Comparison of ENCODE assay signal across 14 cellular contexts in genomic region chr7:122316467-122317394, GRCh38. TPM values are rescaled to one million over a fixed set of nuclear protein-coding genes. Genes with fewer than 3 reads are reported as not detected.
DNase-seq lines count a peak whose midpoint lies in the region; ATAC-seq and TF ChIP-seq lines count a peak whose summit lies in the region.
"Had no signal": no experiment of that assay in that cellular context is flagged by ENCODE, and none has a peak within 500 bp of the region (broad histone marks: within the 10 kb centered on the region; RNA-seq: fewer than 3 reads in every experiment).

No MANE protein-coding gene starts in this region.

- H3K36me3 Mint-ChIP-seq in Caco-2 (ENCODE audit: insufficient read depth, unreplicated experiment) (no peaks in the 10 kb centered on the region), neural progenitor cell (peaks cover 1% of the 10 kb centered on the region)

- H3K4me2 ChIP-seq in neural progenitor cell: peak overlapping the region; percentile 98

- WGBS in right cardiac atrium: 5% methylated on average over 71 of the region's 71 CpGs

- H3K4me1 ChIP-seq in Caco-2: no peaks in the 10 kb centered on the region
- H3K4me1 ChIP-seq in Panc1 (ENCODE audit: control insufficient read depth, insufficient read depth, low read length): peaks cover 3% of the 10 kb centered on the region; the same call in 1 of the 2 replicates
- no peaks in the 10 kb centered on the region for H3K4me1 ChIP-seq in right cardiac atrium (ENCODE audit: control insufficient read depth, insufficient read depth, low read length)
- H3K4me1 ChIP-seq in neural progenitor cell: peaks cover 60% of the 10 kb centered on the region
- H3K4me1 ChIP-seq in SJCRH30: no peaks in the 10 kb centered on the region

- H3K27ac ChIP-seq in Panc1 (ENCODE audit: low read length) (no peak overlapping the region), right cardiac atrium (ENCODE audit: low read length) (no peak overlapping the region), neural progenitor cell (peak overlapping the region; percentile 96), SJCRH30 (no peak overlapping the region)
- H3K27ac ChIP-seq: C4-2B, epithelial cell of prostate had no signal

- no peaks in the 10 kb centered on the region for H3K27me3 ChIP-seq in Caco-2 (replicated peaks; ENCODE audit: control insufficient read depth, insufficient read depth, low read length)
- peaks cover 44% of the 10 kb centered on the region for H3K27me3 ChIP-seq in Panc1 (ENCODE audit: control insufficient read depth, insufficient read depth, low read length)
- peaks cover 3% of the 10 kb centered on the region for H3K27me3 ChIP-seq in right cardiac atrium (ENCODE audit: control insufficient read depth, insufficient read depth)
- no peaks in the 10 kb centered on the region for H3K27me3 ChIP-seq in neural progenitor cell
- H3K27me3 ChIP-seq in SJCRH30: peaks cover 18% of the 10 kb centered on the region; the same call in 1 of the 2 replicates

- ATAC-seq in Panc1 (peak; percentile 74; the same call in 1 of the 2 replicates), right cardiac atrium (peak; percentile 29 to 51)
- ATAC-seq: naive thymus-derived CD8-positive, alpha-beta T cell had no signal

- no peaks in the 10 kb centered on the region for H3K9me3 Mint-ChIP-seq in Caco-2 (ENCODE audit: unreplicated experiment)
- H3K9me3 Mint-ChIP-seq in neural progenitor cell: peaks cover 13% of the 10 kb centered on the region

- peaks cover 84% of the 10 kb centered on the region for H3F3A ChIP-seq in neural progenitor cell (ENCODE audit: low read depth)

- no peak for TF ChIP-seq CTCF in Caco-2 (IDR thresholded peaks at IDR 0.05; ENCODE audit: insufficient read depth in 1 of 2, low read depth in 1 of 2, low read length in 1 of 2, severe bottlenecking in 1 of 2, unreplicated experiment in 1 of 2)
- TF ChIP-seq CTCF in Panc1 (IDR thresholded peaks at IDR 0.05): no peak
- no peak for TF ChIP-seq CTCF in neural progenitor cell (IDR thresholded peaks at IDR 0.05)

- H3K27me3 Mint-ChIP-seq in Caco-2 (ENCODE audit: insufficient read depth, unreplicated experiment): peaks cover 22% of the 10 kb centered on the region
- peaks cover 27% of the 10 kb centered on the region for H3K27me3 Mint-ChIP-seq in neural progenitor cell (ENCODE audit: insufficient read depth, low read depth)

- CTCF ChIA-PET in Caco-2 (lab: Charles Lee): no interaction called here
- CTCF ChIA-PET in Panc1 (lab: Charles Lee): no interaction called here

- peak overlapping the region; percentile 45 for H3K4me3 Mint-ChIP-seq in Caco-2 (ENCODE audit: unreplicated experiment)
- H3K4me3 Mint-ChIP-seq in neural progenitor cell: peak overlapping the region; percentile 71
- H3K4me3 Mint-ChIP-seq: naive thymus-derived CD8-positive, alpha-beta T cell had no signal

- BruUV-seq in Caco-2 (replicated peaks; lab: Mats Ljungman, UMichigan) (no TSS peak), Panc1 (replicated peaks; lab: Mats Ljungman, UMichigan) (no TSS peak)

- peak overlapping the region; percentile 70 for H3K9ac ChIP-seq in neural progenitor cell

- H3K9me3 ChIP-seq in Caco-2 (no peaks in the 10 kb centered on the region), Panc1 (ENCODE audit: control insufficient read depth, insufficient read depth, low read depth, low read length) (no peaks in the 10 kb centered on the region), right cardiac atrium (ENCODE audit: control insufficient read depth, low read length) (no peaks in the 10 kb centered on the region), neural progenitor cell (ENCODE audit: low read depth) (no peaks in the 10 kb centered on the region), SJCRH30 (replicated peaks) (no peaks in the 10 kb centered on the region)

- no peaks in the 10 kb centered on the region for H3K36me3 ChIP-seq in Caco-2 (ENCODE audit: control insufficient read depth, insufficient read depth, low read length)
- H3K36me3 ChIP-seq in Panc1 (ENCODE audit: control insufficient read depth, insufficient read depth, low read length): no peaks in the 10 kb centered on the region
- H3K36me3 ChIP-seq in neural progenitor cell: no peaks in the 10 kb centered on the region
- no peaks in the 10 kb centered on the region for H3K36me3 ChIP-seq in SJCRH30

- in situ Hi-C loops in Panc1 (cut with HindIII; ENCODE audit: low pct_unique_long_range_greater_than_20kb, low sequenced_read_pairs): no loop called here

- intact Hi-C loops in Caco-2 (cut with micrococcal nuclease; ENCODE audit: unreplicated experiment) (no loop called here), Panc1 (cut with micrococcal nuclease; ENCODE audit: unreplicated experiment) (no loop called here), right cardiac atrium (cut with DNase I) (no loop called here)

- 0 out of 2 replicates have a peak overlapping the region, but pooled peaks have one; percentile 13 for H3K4me3 ChIP-seq in Caco-2 (ENCODE audit: low read depth, low read length)
- peak overlapping the region in 1 of 2 experiments; percentile 17; a peak in 2 of 4 replicates for H3K4me3 ChIP-seq in Panc1 (ENCODE audit: low read depth in 2 of 2, low read length in 2 of 2)
- H3K4me3 ChIP-seq in right cardiac atrium (ENCODE audit: low read length): no peak overlapping the region
- peak overlapping the region; percentile 92 for H3K4me3 ChIP-seq in neural progenitor cell
- H3K4me3 ChIP-seq in SJCRH30: no peak overlapping the region

- H3K27ac Mint-ChIP-seq in Caco-2 (ENCODE audit: unreplicated experiment) (no peak overlapping the region), neural progenitor cell (no peak overlapping the region)

- no peaks in the 10 kb centered on the region for H3K4me1 Mint-ChIP-seq in Caco-2 (ENCODE audit: low read depth, unreplicated experiment)
- H3K4me1 Mint-ChIP-seq in neural progenitor cell: peaks cover 14% of the 10 kb centered on the region

- POLR2A ChIA-PET in Caco-2 (lab: Charles Lee) (no interaction called here), Panc1 (lab: Charles Lee) (interaction anchor here (0.6 kb wide), 1 partner anchor 14 kb away, joined by 3 read pairs; no protein-coding TSS in a partner anchor)

- peak in 1 of 2 experiments; percentile 30 for DNase-seq in Caco-2
- DNase-seq in Panc1 (ENCODE audit: low read depth, low spot score): no peak
- peak in 1 of 3 donors; percentile 51 for DNase-seq in right cardiac atrium
- peak; percentile 91 for DNase-seq in neural progenitor cell (ENCODE audit: low spot score)
- no peak for DNase-seq in NCI-H2081 (lab: John Stamatoyannopoulos, UW)
- DNase-seq in NCI-H1694 (lab: John Stamatoyannopoulos, UW): no peak
- no peak for DNase-seq in T-helper 9 cell
- DNase-seq in SJCRH30: no peak
- DNase-seq: activated CD8-positive, alpha-beta memory T cell treated with anti-CD3 and anti-CD28 coated beads, Interleukin-2, amount 50 U/mL, for 48 hours; naive thymus-derived CD8-positive, alpha-beta T cell; NCI-H69; stimulated activated CD8-positive, alpha-beta memory T cell treated with anti-CD3 and anti-CD28 coated beads, Interleukin-4, amount 100 ng/mL, for 48 hours had no signal

- peaks cover 49% of the 10 kb centered on the region for H4K20me1 ChIP-seq in neural progenitor cell (ENCODE audit: low read depth)

- H3K79me2 ChIP-seq in neural progenitor cell (ENCODE audit: low read depth): peaks cover 95% of the 10 kb centered on the region

- H2AFZ ChIP-seq in neural progenitor cell (replicated peaks): no peak overlapping the region

RNA-seq across cellular contexts. Expression of gene FEZF1, which starts 12.2 kb away (rescaled TPM):
- total RNA-seq in Caco-2 (2022) (not detected in 2 replicates), Panc1 (2021; ENCODE audit: unreplicated experiment) (not detected), right cardiac atrium (not detected), neural progenitor cell (ENCODE audit: low replicate concordance) (330 and 467 TPM in 2 replicates)
- polyA plus RNA-seq in Panc1 (2012; ENCODE audit: insufficient read length): not detected
- polyA plus RNA-seq in right cardiac atrium: not detected
- not detected in 2 replicates for total RNA-seq in SJCRH30 (2014; rRNA removed; shearing (Covaris generic))
- total RNA-seq: naive thymus-derived CD8-positive, alpha-beta T cell had no signal
- polyA plus RNA-seq: naive thymus-derived CD8-positive, alpha-beta T cell had no signal

Comparison
In these comparisons a context has a peak if more than half of its experiments do, and no peak if none do; other contexts are left out.
1. H3K4me3 ChIP-seq: peak in Caco-2 (single experiment) and neural progenitor cell (single experiment); none in right cardiac atrium (single experiment) and SJCRH30 (single experiment).
2. RNA of gene FEZF1, which starts 12.2 kb away (total RNA-seq): 330 to 467 TPM in neural progenitor cell; not detected in Caco-2, not detected in Panc1 (single experiment), not detected in right cardiac atrium and not detected in SJCRH30; every median in the first group is over 100 times any median in the second.